12 cellular contexts compared by ENCODE assay signal in the genomic region with DNA sequence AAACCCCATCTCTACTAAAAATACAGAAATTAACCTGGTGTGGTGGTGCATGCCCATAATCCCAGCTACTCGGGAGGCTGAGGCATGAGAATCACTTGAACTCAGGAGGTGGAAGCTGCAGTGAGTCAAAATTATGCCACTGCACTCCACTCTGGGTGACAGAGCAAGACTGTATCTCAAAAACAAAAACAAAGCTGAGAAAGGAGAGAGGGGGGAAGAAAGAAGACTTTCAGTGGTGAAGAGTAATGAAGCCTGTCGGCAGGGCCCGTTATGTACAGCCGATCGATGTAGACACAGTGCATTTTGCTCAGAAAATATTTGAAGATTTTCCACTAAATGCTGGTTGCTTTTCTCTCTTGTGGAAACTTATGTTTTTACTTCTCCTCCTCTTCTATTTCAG. TPM values are rescaled to one million over a fixed set of nuclear protein-coding genes. Genes with fewer than 3 reads are reported as not detected.
A peak's percentile ranks its signal among the peaks of the same experiment; 100 is the strongest.
DNase-seq lines count a peak whose midpoint lies in the region; ATAC-seq, FAIRE-seq and TF ChIP-seq lines count a peak whose summit lies in the region.
"Had no signal": no experiment of that assay in that cellular context is flagged by ENCODE, and none has a peak within 500 bp of the region (broad histone marks: within the 10 kb centered on the region; RNA-seq: fewer than 3 reads in every experiment).

No MANE protein-coding gene starts in this region.

- no peak overlapping the region for H3K27ac Mint-ChIP-seq in CD4-positive, alpha-beta T cell
- H3K27ac Mint-ChIP-seq: activated naive CD4-positive, alpha-beta T cell treated with anti-CD3 and anti-CD28 coated beads for 36 hours had no signal

- no peaks in the 10 kb centered on the region for H3K27me3 Mint-ChIP-seq in CD4-positive, alpha-beta T cell

- H4K12ac ChIP-seq in trophoblast cell (ENCODE audit: low read depth, low read length), result no peak overlapping the region

- H3K27ac ChIP-seq in trophoblast cell (ENCODE audit: low read depth, low read length), result no peak overlapping the region
- H3K27ac ChIP-seq in kidney (ENCODE audit: low read depth in 2 of 2, low read length in 2 of 2), result no peak overlapping the region
- H3K27ac ChIP-seq in CD4-positive, alpha-beta T cell (ENCODE audit: low read depth, low read length), result no peak overlapping the region

- H3K9me3 Mint-ChIP-seq in CD4-positive, alpha-beta T cell, result no peaks in the 10 kb centered on the region
- H3K9me3 Mint-ChIP-seq: activated naive CD4-positive, alpha-beta T cell treated with anti-CD3 and anti-CD28 coated beads for 36 hours had no signal

- no peak overlapping the region for H3K14ac ChIP-seq in trophoblast cell (ENCODE audit: low read length)

- intact Hi-C loops in kidney (cut with DNase I), result no loop called here
- intact Hi-C loops in CD4-positive, alpha-beta T cell (cut with DNase I, micrococcal nuclease), result no loop called here

- H2BK120ac ChIP-seq in trophoblast cell (ENCODE audit: insufficient read depth, low read length, poor library complexity), result no peak overlapping the region

- H3K4me1 Mint-ChIP-seq in CD4-positive, alpha-beta T cell (ENCODE audit: low read depth), result peaks cover 18% of the 10 kb centered on the region

- H3K4me3 Mint-ChIP-seq in CD4-positive, alpha-beta T cell, result no peak overlapping the region
- H3K4me3 Mint-ChIP-seq: activated naive CD4-positive, alpha-beta T cell treated with anti-CD3 and anti-CD28 coated beads for 36 hours had no signal

- H4K91ac ChIP-seq in trophoblast cell (ENCODE audit: low read depth, low read length), result no peak overlapping the region

- H3K27me3 ChIP-seq in trophoblast cell (ENCODE audit: insufficient read depth, low read length), result no peaks in the 10 kb centered on the region
- no peaks in the 10 kb centered on the region for H3K27me3 ChIP-seq in CD4-positive, alpha-beta T cell (ENCODE audit: control insufficient read depth, insufficient read depth, low read length)

- H3K4me3 ChIP-seq in trophoblast cell (ENCODE audit: low read depth, low read length), result no peak overlapping the region
- H3K4me3 ChIP-seq in kidney (ENCODE audit: low read length in 2 of 2), result no peak overlapping the region

- H3K79me2 ChIP-seq in trophoblast cell (ENCODE audit: control insufficient read depth, insufficient read depth, low read length, poor library complexity), result peaks cover 9% of the 10 kb centered on the region

- H2AFZ ChIP-seq in trophoblast cell (ENCODE audit: insufficient read depth, low read length, poor library complexity), result no peak overlapping the region

- H3K4ac ChIP-seq in trophoblast cell (ENCODE audit: low read depth, low read length), result peak overlapping the region; percentile 83

- H3K36me3 ChIP-seq in trophoblast cell (ENCODE audit: control insufficient read depth in 1 of 2, insufficient read depth in 2 of 2, low read length in 2 of 2), result peaks cover 0 to 2% of the 10 kb centered on the region in 2 experiments
- no peaks in the 10 kb centered on the region for H3K36me3 ChIP-seq in kidney (ENCODE audit: control insufficient read depth in 1 of 2, insufficient read depth in 2 of 2, low read length in 2 of 2)

- no peaks in the 10 kb centered on the region for H3K36me3 Mint-ChIP-seq in CD4-positive, alpha-beta T cell (ENCODE audit: low read depth)

- H2BK12ac ChIP-seq in trophoblast cell (ENCODE audit: low read length), result no peak overlapping the region

- DNase-seq in trophoblast cell (peak in 1 of 2 donors; percentile 19), COLO668 (lab: John Stamatoyannopoulos, UW; ENCODE audit: unreplicated experiment) (no peak), kidney (no peak), foreskin melanocyte (no peak)
- no peak for DNase-seq in CD4-positive, alpha-beta T cell
- DNase-seq: Caco-2, small intestine had no signal

- CTCF ChIA-PET in CD4-positive, alpha-beta T cell (lab: Charles Lee), result interaction anchor here (0.7 kb wide), 1 partner anchor 47 kb away, joined by 3 read pairs; no protein-coding TSS in a partner anchor

- no peak for TF ChIP-seq CTCF in kidney (IDR thresholded peaks at IDR 0.05; ENCODE audit: borderline replicate concordance, extremely low read depth, insufficient read depth)
- TF ChIP-seq CTCF in CD4-positive, alpha-beta T cell (IDR thresholded peaks at IDR 0.05), result no peak

- H3K4me1 ChIP-seq in trophoblast cell (ENCODE audit: control insufficient read depth in 1 of 2, insufficient read depth in 2 of 2, low read length in 2 of 2), result no peaks in the 10 kb centered on the region
- H3K4me1 ChIP-seq in kidney (ENCODE audit: control insufficient read depth in 1 of 2, insufficient read depth in 1 of 2, low read depth in 1 of 2, low read length in 2 of 2), result peaks cover 8 to 10% of the 10 kb centered on the region in 2 donors

- H2AK5ac ChIP-seq in trophoblast cell (ENCODE audit: low read length), result no peak overlapping the region

- WGBS in trophoblast cell (ENCODE audit: extremely low coverage, insufficient coverage, insufficient read length), result no CpG with 5 or more reads among the region's 5 CpGs

- H4K8ac ChIP-seq in trophoblast cell (ENCODE audit: low read depth, low read length), result no peak overlapping the region

- no peak overlapping the region for H3K18ac ChIP-seq in trophoblast cell (ENCODE audit: low read length)

- no peak overlapping the region for H2BK5ac ChIP-seq in trophoblast cell (ENCODE audit: low read depth, low read length, poor library complexity)

- H3K9ac ChIP-seq in trophoblast cell (ENCODE audit: low read length) (no peak overlapping the region), kidney (ENCODE audit: low read length in 2 of 2) (no peak overlapping the region)

- H3K9me3 ChIP-seq in trophoblast cell (ENCODE audit: insufficient read depth, low read depth, low read length) (no peaks in the 10 kb centered on the region), kidney (ENCODE audit: control insufficient read depth in 1 of 2, low read length in 2 of 2) (no peaks in the 10 kb centered on the region)
- no peaks in the 10 kb centered on the region for H3K9me3 ChIP-seq in CD4-positive, alpha-beta T cell (ENCODE audit: control insufficient read depth, low read length)
- H3K9me3 ChIP-seq: Caco-2 had no signal

- POLR2A ChIA-PET in CD4-positive, alpha-beta T cell (lab: Charles Lee), result interaction anchor here (3.1 kb wide), 1 partner anchor 14 kb away, joined by 12 read pairs; the partner anchor contains the start of gene VAPB

- H3K79me1 ChIP-seq in trophoblast cell (ENCODE audit: low read length), result no peaks in the 10 kb centered on the region

- H3K23ac ChIP-seq in trophoblast cell (ENCODE audit: low read length), result no peak overlapping the region

- peak; percentile 75 for ATAC-seq in GM19043 (IDR thresholded peaks at IDR 0.05; ENCODE audit: low read depth, unreplicated experiment)
- peak; percentile 76 for ATAC-seq in GM21619 (IDR thresholded peaks at IDR 0.05; ENCODE audit: unreplicated experiment)
- ATAC-seq in HG03108 (IDR thresholded peaks at IDR 0.05; ENCODE audit: unreplicated experiment), result peak; percentile 70
- ATAC-seq in CD4-positive, alpha-beta T cell (ENCODE audit: poor library complexity), result no peak
- ATAC-seq: SK-N-SH treated with all-trans-retinoic acid at 6 μM for 48 hours had no signal

- FAIRE-seq in kidney (lab: Jason Lieb, UNC), result no peak
- FAIRE-seq: small intestine had no signal

- no peak overlapping the region for H3K4me2 ChIP-seq in trophoblast cell (ENCODE audit: low read length)

RNA-seq across cellular contexts. Expression of gene VAPB, which starts 13.8 kb away (rescaled TPM):
- polyA plus RNA-seq in trophoblast cell (2013), result 34.8 and 35.3 TPM in 2 replicates
- total RNA-seq in kidney, result 60.4 TPM
- 49.3 TPM for polyA plus RNA-seq in kidney (ENCODE audit: insufficient read depth, low read depth, low replicate concordance)
- 10 to 100 TPM; 25.2 to 29.4 TPM for total RNA-seq in CD4-positive, alpha-beta T cell
